13 cellular contexts compared by ENCODE assay signal in genomic region chr2:236872015-236872414, GRCh38.
DNase-seq lines count a peak whose midpoint lies in the region; ATAC-seq and TF ChIP-seq lines count a peak whose summit lies in the region.
"Had no signal": no experiment of that assay in that cellular context is flagged by ENCODE, and none has a peak within 500 bp of the region (broad histone marks: within the 10 kb centered on the region; RNA-seq: fewer than 3 reads in every experiment).

No MANE protein-coding gene starts in this region.

- H2BK120ac ChIP-seq in mesenchymal stem cell (ENCODE audit: low read depth, low read length) = no peak overlapping the region

- H3K4ac ChIP-seq in mesenchymal stem cell (ENCODE audit: low read depth in 1 of 2, low read length in 2 of 2) = peak overlapping the region; percentile 55 to 62

- no peak overlapping the region for H3K27ac Mint-ChIP-seq in activated naive CD4-positive, alpha-beta T cell treated with anti-CD3 and anti-CD28 coated beads, Interleukin-2, amount 10 ng/mL, durations not matched to agents 7 days and 5 days
- H3K27ac Mint-ChIP-seq in progenitor cell of endocrine pancreas = no peak overlapping the region

- H3K36me3 ChIP-seq in breast epithelium (no peaks in the 10 kb centered on the region), mesenchymal stem cell (ENCODE audit: control insufficient read depth in 1 of 2, insufficient read depth in 2 of 2, low read depth in 1 of 2, low read length in 2 of 2) (no peaks in the 10 kb centered on the region), smooth muscle cell (ENCODE audit: low read depth) (no peaks in the 10 kb centered on the region)

- CTCF ChIA-PET in activated naive CD4-positive, alpha-beta T cell treated with anti-CD3 and anti-CD28 coated beads, Interleukin-2, amount 10 ng/mL, durations not matched to agents 7 days and 5 days (lab: Charles Lee) = interaction anchor here (0.7 kb wide), 1 partner anchor 14 kb away, joined by 3 read pairs; no protein-coding TSS in a partner anchor

- peak overlapping the region; percentile 79 to 81 for H2BK12ac ChIP-seq in mesenchymal stem cell (ENCODE audit: low read length in 2 of 2)

- no peaks in the 10 kb centered on the region for H3K79me1 ChIP-seq in mesenchymal stem cell (replicated peaks; ENCODE audit: low read length, poor library complexity, severe bottlenecking)

- no peak overlapping the region for H2BK5ac ChIP-seq in mesenchymal stem cell (ENCODE audit: low read depth, low read length, poor library complexity, severe bottlenecking)

- TF ChIP-seq POLR2A in breast epithelium (IDR thresholded peaks at IDR 0.05) = no peak

- H3K4me1 Mint-ChIP-seq in activated naive CD4-positive, alpha-beta T cell treated with anti-CD3 and anti-CD28 coated beads, Interleukin-2, amount 10 ng/mL, durations not matched to agents 7 days and 5 days = no peaks in the 10 kb centered on the region
- peaks cover 25% of the 10 kb centered on the region for H3K4me1 Mint-ChIP-seq in progenitor cell of endocrine pancreas (ENCODE audit: low read depth)

- H3K4me2 ChIP-seq in mesenchymal stem cell (ENCODE audit: low read length, poor library complexity, severe bottlenecking) (no peak overlapping the region), smooth muscle cell (peak overlapping the region; percentile 67)

- peaks cover 15% of the 10 kb centered on the region for H3K27me3 Mint-ChIP-seq in activated naive CD4-positive, alpha-beta T cell treated with anti-CD3 and anti-CD28 coated beads, Interleukin-2, amount 10 ng/mL, durations not matched to agents 7 days and 5 days
- H3K27me3 Mint-ChIP-seq in progenitor cell of endocrine pancreas = peaks cover 71% of the 10 kb centered on the region

- H4K8ac ChIP-seq in mesenchymal stem cell (ENCODE audit: low read length) = peak overlapping the region; percentile 86

- H3K18ac ChIP-seq in mesenchymal stem cell (ENCODE audit: low read depth in 1 of 2, low read length in 2 of 2) = peak overlapping the region; percentile 49 to 50

- H3K9ac ChIP-seq in mesenchymal stem cell (ENCODE audit: low read length) (peak overlapping the region; percentile 49), smooth muscle cell (ENCODE audit: low read depth) (peak overlapping the region; percentile 75)

- TF ChIP-seq CTCF in HL-60 (IDR thresholded peaks at IDR 0.05; ENCODE audit: insufficient read depth, low read length) (no peak), breast epithelium (IDR thresholded peaks at IDR 0.05) (no peak), smooth muscle cell (IDR thresholded peaks at IDR 0.05; ENCODE audit: borderline replicate concordance, insufficient read depth, poor library complexity, severe bottlenecking) (no peak), progenitor cell of endocrine pancreas (IDR thresholded peaks at IDR 0.05; ENCODE audit: unreplicated experiment) (no peak)

- H3K4me3 Mint-ChIP-seq in activated naive CD4-positive, alpha-beta T cell treated with anti-CD3 and anti-CD28 coated beads, Interleukin-2, amount 10 ng/mL, durations not matched to agents 7 days and 5 days = no peak overlapping the region
- no peak overlapping the region for H3K4me3 Mint-ChIP-seq in progenitor cell of endocrine pancreas (ENCODE audit: low read depth)
- H3K4me3 Mint-ChIP-seq: central memory CD8-positive, alpha-beta T cell; natural killer cell had no signal

- no peaks in the 10 kb centered on the region for H3K4me1 ChIP-seq in breast epithelium
- H3K4me1 ChIP-seq in mesenchymal stem cell (ENCODE audit: control insufficient read depth, insufficient read depth, low read depth, low read length) = peaks cover 2% of the 10 kb centered on the region
- H3K4me1 ChIP-seq in smooth muscle cell (ENCODE audit: low read depth) = peaks cover 7% of the 10 kb centered on the region

- no peak overlapping the region for H2BK15ac ChIP-seq in mesenchymal stem cell (ENCODE audit: low read depth, poor library complexity, severe bottlenecking)

- intact Hi-C loops in breast epithelium (cut with DNase I; ENCODE audit: low total_unique reads) = no loop called here

- DNase-seq in HL-60 (ENCODE audit: low read depth in 1 of 2, low spot score in 1 of 2) = peak in 1 of 2 experiments; percentile 16
- peak in 1 of 2 donors; percentile 2 for DNase-seq in breast epithelium (ENCODE audit: low spot score in 2 of 2)
- no peak for DNase-seq in mesenchymal stem cell
- DNase-seq in smooth muscle cell (lab: John Stamatoyannopoulos, UW; ENCODE audit: unreplicated experiment) = no peak
- no peak for DNase-seq in activated naive CD4-positive, alpha-beta T cell treated with anti-CD3 and anti-CD28 coated beads, Interleukin-2, amount 10 ng/mL, durations not matched to agents 7 days and 5 days
- DNase-seq in stimulated activated CD4-positive, alpha-beta T cell treated with anti-CD3 and anti-CD28 coated beads, Interleukin-4, amount 100 ng/mL, for 4 hours = no peak
- no peak for DNase-seq in progenitor cell of endocrine pancreas (ENCODE audit: low spot score, unreplicated experiment)
- DNase-seq: activated naive CD4-positive, alpha-beta T cell treated with anti-CD3 and anti-CD28 coated beads, Interleukin-2, amount 50 U/mL, for 16 hours; natural killer cell; NCI-H1417; NCI-H510A had no signal

- H3K27me3 ChIP-seq in HL-60 (ENCODE audit: insufficient read depth, poor library complexity, severe bottlenecking) = peaks cover 2% of the 10 kb centered on the region
- no peaks in the 10 kb centered on the region for H3K27me3 ChIP-seq in breast epithelium
- H3K27me3 ChIP-seq in mesenchymal stem cell (ENCODE audit: control insufficient read depth in 1 of 2, insufficient read depth in 1 of 2, low read length in 2 of 2) = no peaks in the 10 kb centered on the region
- no peaks in the 10 kb centered on the region for H3K27me3 ChIP-seq in smooth muscle cell (ENCODE audit: low read depth)

- no peaks in the 10 kb centered on the region for H3K9me3 Mint-ChIP-seq in activated naive CD4-positive, alpha-beta T cell treated with anti-CD3 and anti-CD28 coated beads, Interleukin-2, amount 10 ng/mL, durations not matched to agents 7 days and 5 days
- H3K9me3 Mint-ChIP-seq in progenitor cell of endocrine pancreas (ENCODE audit: low read depth) = no peaks in the 10 kb centered on the region
- H3K9me3 Mint-ChIP-seq: central memory CD8-positive, alpha-beta T cell; natural killer cell had no signal

- peak overlapping the region; percentile 30 for H3K27ac ChIP-seq in HL-60 (replicated peaks)
- peak overlapping the region; percentile 45 to 70 for H3K27ac ChIP-seq in breast epithelium
- H3K27ac ChIP-seq in mesenchymal stem cell (ENCODE audit: low read length, poor library complexity, severe bottlenecking) = peak overlapping the region; percentile 70
- H3K27ac ChIP-seq in smooth muscle cell (ENCODE audit: low read depth) = peak overlapping the region; percentile 98

- no peak for ATAC-seq in HG03521 (IDR thresholded peaks at IDR 0.05; ENCODE audit: unreplicated experiment)

- H4K20me1 ChIP-seq in smooth muscle cell (ENCODE audit: low read depth) = no peaks in the 10 kb centered on the region

- H3F3A ChIP-seq in smooth muscle cell (ENCODE audit: low read depth) = peaks cover 26% of the 10 kb centered on the region

- H3K79me2 ChIP-seq in smooth muscle cell (ENCODE audit: low read depth) = no peaks in the 10 kb centered on the region

- WGBS in mesenchymal stem cell = 69% methylated on average over 4 of the region's 4 CpGs
- 65% methylated on average over 4 of the region's 4 CpGs for WGBS in smooth muscle cell (ENCODE audit: low lambda C conversion rate)

- H3K36me3 Mint-ChIP-seq in activated naive CD4-positive, alpha-beta T cell treated with anti-CD3 and anti-CD28 coated beads, Interleukin-2, amount 10 ng/mL, durations not matched to agents 7 days and 5 days = no peaks in the 10 kb centered on the region
- H3K36me3 Mint-ChIP-seq in progenitor cell of endocrine pancreas (ENCODE audit: insufficient read depth) = no peaks in the 10 kb centered on the region
- H3K36me3 Mint-ChIP-seq: natural killer cell had no signal

- H2AK5ac ChIP-seq in mesenchymal stem cell (ENCODE audit: low read length, severe bottlenecking) = no peak overlapping the region

- H4K91ac ChIP-seq in mesenchymal stem cell (ENCODE audit: low read length) = peak overlapping the region; percentile 81

- no peak overlapping the region for H3K4me3 ChIP-seq in HL-60 (replicated peaks; ENCODE audit: insufficient read depth, low read length)
- no peak overlapping the region for H3K4me3 ChIP-seq in breast epithelium
- no peak overlapping the region for H3K4me3 ChIP-seq in mesenchymal stem cell (ENCODE audit: insufficient read depth in 1 of 2, low read depth in 1 of 2, low read length in 2 of 2)
- H3K4me3 ChIP-seq in smooth muscle cell = no peak overlapping the region

- H3K14ac ChIP-seq in mesenchymal stem cell (ENCODE audit: low read length in 2 of 2) = no peak overlapping the region

- H3K23ac ChIP-seq in mesenchymal stem cell (ENCODE audit: low read length in 2 of 2) = no peak overlapping the region

- H3K9me3 ChIP-seq in breast epithelium (no peaks in the 10 kb centered on the region), mesenchymal stem cell (ENCODE audit: control insufficient read depth, low read length) (no peaks in the 10 kb centered on the region), smooth muscle cell (replicated peaks; ENCODE audit: low read depth) (no peaks in the 10 kb centered on the region)

- H2AFZ ChIP-seq in mesenchymal stem cell (ENCODE audit: low read depth, low read length) (no peak overlapping the region), smooth muscle cell (ENCODE audit: low read depth) (no peak overlapping the region)

Comparison
In these comparisons a context has a peak if more than half of its experiments do, and no peak if none do; other contexts are left out.
1. H3K27ac ChIP-seq: peak in every context shown above with its lines; median percentile 98 in smooth muscle cell; 70 in mesenchymal stem cell; 58 in breast epithelium; 30 in HL-60.